8 cellular contexts compared by ENCODE assay signal in genomic region chr9:131709010-131709409, GRCh38. TPM values are rescaled to one million over a fixed set of nuclear protein-coding genes. Genes with fewer than 3 reads are reported as not detected.
DNase-seq lines count a peak whose midpoint lies in the region; ATAC-seq and TF ChIP-seq lines count a peak whose summit lies in the region.
"Not testable (repeated sequence)": the region's sequence is repeated elsewhere in the genome, so short reads cannot be mapped to it uniquely, and the experiment has no call there.

No MANE protein-coding gene starts in this region.

- not testable (repeated sequence) for H3K9me3 Mint-ChIP-seq in CD4-positive, alpha-beta T cell; activated T-helper 1 cell treated with anti-CD3 and anti-CD28 coated beads, Interleukin-12 subunit alpha, Interleukin-12 subunit beta, Interleukin-2, Interleukin-4 antibody, amounts not matched to agents 30 ng/mL and 10 ng/mL and 1 ng/mL, durations not matched to agents 14 hours and 24 hours and 36 hours

- peak overlapping the region; percentile 87 for H3K27ac Mint-ChIP-seq in CD4-positive, alpha-beta T cell
- H3K27ac Mint-ChIP-seq in activated T-helper 1 cell treated with anti-CD3 and anti-CD28 coated beads, Interleukin-12 subunit alpha, Interleukin-12 subunit beta, Interleukin-2, Interleukin-4 antibody, amounts not matched to agents 30 ng/mL and 10 ng/mL and 1 ng/mL, durations not matched to agents 14 hours and 24 hours and 36 hours: peak overlapping the region; percentile 97

- not testable (repeated sequence) for DNase-seq in CD4-positive, alpha-beta T cell; Peyer's patch; activated T-helper 1 cell treated with anti-CD3 and anti-CD28 coated beads, Interleukin-12 subunit alpha, Interleukin-12 subunit beta, Interleukin-2, Interleukin-4 antibody, amounts not matched to agents 30 ng/mL and 10 ng/mL and 1 ng/mL, durations not matched to agents 14 hours and 24 hours and 36 hours (ENCODE audit: low spot score); foreskin keratinocyte; lower lobe of right lung; transverse colon
- DNase-seq in caudate nucleus (lab: John Stamatoyannopoulos, UW): peak in 1 of 61 donors; percentile 28
- peak in 1 of 2 donors; percentile 77 for DNase-seq in gastrocnemius medialis

- WGBS in transverse colon (ENCODE audit: low coverage in 1 of 2), 2 donors: 85% methylated on average over 10 of the region's 10 CpGs; no CpG with 5 or more reads in 1 of the 2 donors

- in situ Hi-C loops in gastrocnemius medialis (cut with MboI; ENCODE audit: low sequenced_read_pairs in 4 of 4); transverse colon (cut with MboI; ENCODE audit: low pct_ligation_motif_present in 1 of 4, low pct_unique_long_range_greater_than_20kb in 1 of 4, low sequenced_read_pairs in 3 of 4): not testable (repeated sequence)

- not testable (repeated sequence) for TF ChIP-seq POLR2A in Peyer's patch (IDR thresholded peaks at IDR 0.05); gastrocnemius medialis (IDR thresholded peaks at IDR 0.05); transverse colon (IDR thresholded peaks at IDR 0.05)

- peaks cover 6 to 49% (median 18%) of the 10 kb centered on the region in 4 donors for H3K4me1 ChIP-seq in Peyer's patch
- peaks cover 37% of the 10 kb centered on the region for H3K4me1 ChIP-seq in foreskin keratinocyte
- H3K4me1 ChIP-seq in lower lobe of right lung: peaks cover 95% of the 10 kb centered on the region
- H3K4me1 ChIP-seq in gastrocnemius medialis: peaks cover 65 to 85% of the 10 kb centered on the region in 2 donors
- peaks cover 15 to 76% (median 53%) of the 10 kb centered on the region in 4 donors for H3K4me1 ChIP-seq in transverse colon

- H3K27me3 Mint-ChIP-seq in CD4-positive, alpha-beta T cell; activated T-helper 1 cell treated with anti-CD3 and anti-CD28 coated beads, Interleukin-12 subunit alpha, Interleukin-12 subunit beta, Interleukin-2, Interleukin-4 antibody, amounts not matched to agents 30 ng/mL and 10 ng/mL and 1 ng/mL, durations not matched to agents 14 hours and 24 hours and 36 hours (ENCODE audit: insufficient read depth): not testable (repeated sequence)

- CTCF ChIA-PET in CD4-positive, alpha-beta T cell (lab: Charles Lee): interaction anchor here (1.3 to 2.6 kb wide), 7 partner anchors 10 to 40 kb away, joined by 3 to 14 read pairs (median 8); no protein-coding TSS in a partner anchor

- not testable (repeated sequence) for H3K27me3 ChIP-seq in CD4-positive, alpha-beta T cell (ENCODE audit: control insufficient read depth, insufficient read depth, low read length); Peyer's patch; foreskin keratinocyte; lower lobe of right lung (ENCODE audit: low read depth); gastrocnemius medialis; transverse colon

- POLR2A ChIA-PET in CD4-positive, alpha-beta T cell (lab: Charles Lee): interaction anchor here (0.7 to 2.0 kb wide), 5 partner anchors 10 to 245 kb away, joined by 3 to 9 read pairs (median 3); no protein-coding TSS in a partner anchor

- TF ChIP-seq CTCF in CD4-positive, alpha-beta T cell (IDR thresholded peaks at IDR 0.05); Peyer's patch (IDR thresholded peaks at IDR 0.05); foreskin keratinocyte (conservative IDR thresholded peaks at IDR 0.05); lower lobe of right lung (IDR thresholded peaks at IDR 0.05); gastrocnemius medialis (IDR thresholded peaks at IDR 0.05 in 4 of 5, conservative IDR thresholded peaks at IDR 0.05 in 1 of 5); transverse colon (IDR thresholded peaks at IDR 0.05): not testable (repeated sequence)

- peaks cover 88% of the 10 kb centered on the region for H3K4me1 Mint-ChIP-seq in CD4-positive, alpha-beta T cell (ENCODE audit: low read depth)
- H3K4me1 Mint-ChIP-seq in activated T-helper 1 cell treated with anti-CD3 and anti-CD28 coated beads, Interleukin-12 subunit alpha, Interleukin-12 subunit beta, Interleukin-2, Interleukin-4 antibody, amounts not matched to agents 30 ng/mL and 10 ng/mL and 1 ng/mL, durations not matched to agents 14 hours and 24 hours and 36 hours (ENCODE audit: low read depth): peaks cover 83% of the 10 kb centered on the region

- H3K36me3 ChIP-seq in Peyer's patch, lower lobe of right lung, gastrocnemius medialis, transverse colon: not testable (repeated sequence)

- ATAC-seq in CD4-positive, alpha-beta T cell (ENCODE audit: poor library complexity); foreskin keratinocyte; lower lobe of right lung: not testable (repeated sequence)
- peak; percentile 10 to 26 for ATAC-seq in gastrocnemius medialis

- H3K4me3 ChIP-seq in Peyer's patch, transverse colon: not testable (repeated sequence)
- peak overlapping the region; percentile 18 for H3K4me3 ChIP-seq in lower lobe of right lung
- peak overlapping the region; percentile 2 to 44 (median 26) for H3K4me3 ChIP-seq in gastrocnemius medialis

- intact Hi-C loops in CD4-positive, alpha-beta T cell (cut with DNase I, micrococcal nuclease); lower lobe of right lung (cut with DNase I); transverse colon (cut with DNase I; ENCODE audit: low total_unique reads): not testable (repeated sequence)
- intact Hi-C loops in activated T-helper 1 cell treated with anti-CD3 and anti-CD28 coated beads, Interleukin-12 subunit alpha, Interleukin-12 subunit beta, Interleukin-2, Interleukin-4 antibody, amounts not matched to agents 30 ng/mL and 10 ng/mL and 1 ng/mL, durations not matched to agents 14 hours and 24 hours and 36 hours (cut with micrococcal nuclease): loop anchor here (1.0 to 2.0 kb wide), 2 partner anchors 16 to 31 kb away; no protein-coding TSS in a partner anchor
- intact Hi-C loops in gastrocnemius medialis (cut with DNase I; ENCODE audit: low total_unique reads): loop anchor here (2.0 kb wide), 1 partner anchor 58 kb away; no protein-coding TSS in a partner anchor

- TF ChIP-seq EP300 in transverse colon (IDR thresholded peaks at IDR 0.05; ENCODE audit: low read depth): not testable (repeated sequence)

- not testable (repeated sequence) for H3K27ac ChIP-seq in CD4-positive, alpha-beta T cell (ENCODE audit: low read depth, low read length)
- H3K27ac ChIP-seq in Peyer's patch (peak overlapping the region in 3 of 4 donors; percentile 50 to 63 (median 62)), caudate nucleus (ENCODE audit: low read depth, low read length) (peak overlapping the region; percentile 88), foreskin keratinocyte (peak overlapping the region; percentile 72), lower lobe of right lung (peak overlapping the region; percentile 71), gastrocnemius medialis (peak overlapping the region; percentile 75 to 88 (median 80)), transverse colon (peak overlapping the region; percentile 57 to 77 (median 64))

- H3K4me3 Mint-ChIP-seq in CD4-positive, alpha-beta T cell: peak overlapping the region; percentile 67
- H3K4me3 Mint-ChIP-seq in activated T-helper 1 cell treated with anti-CD3 and anti-CD28 coated beads, Interleukin-12 subunit alpha, Interleukin-12 subunit beta, Interleukin-2, Interleukin-4 antibody, amounts not matched to agents 30 ng/mL and 10 ng/mL and 1 ng/mL, durations not matched to agents 14 hours and 24 hours and 36 hours: not testable (repeated sequence)

- peaks cover 26% of the 10 kb centered on the region for H3K36me3 Mint-ChIP-seq in CD4-positive, alpha-beta T cell (ENCODE audit: low read depth)
- H3K36me3 Mint-ChIP-seq in activated T-helper 1 cell treated with anti-CD3 and anti-CD28 coated beads, Interleukin-12 subunit alpha, Interleukin-12 subunit beta, Interleukin-2, Interleukin-4 antibody, amounts not matched to agents 30 ng/mL and 10 ng/mL and 1 ng/mL, durations not matched to agents 14 hours and 24 hours and 36 hours (ENCODE audit: low read depth): peaks cover 23% of the 10 kb centered on the region

- not testable (repeated sequence) for H3K9me3 ChIP-seq in CD4-positive, alpha-beta T cell (ENCODE audit: control insufficient read depth, low read length); Peyer's patch; lower lobe of right lung; gastrocnemius medialis; transverse colon

RNA-seq across cellular contexts. Expression of gene RAPGEF1, which starts 30.9 kb away (rescaled TPM):
- total RNA-seq in CD4-positive, alpha-beta T cell: 100 to 1,000 TPM; 130 to 134 TPM
- total RNA-seq in Peyer's patch (100 to 1,000 TPM in 1 of 4 donors, 10 to 100 TPM in 3; 51.7 to 182 (median 70.7) TPM), foreskin keratinocyte (31.1 and 34.8 TPM in 2 replicates), lower lobe of right lung (146 TPM), gastrocnemius medialis (100 to 1,000 TPM; 123 to 296 (median 217) TPM), transverse colon (10 to 100 TPM; 49.8 to 86.0 (median 55.1) TPM)
- 168 and 172 TPM in 2 replicates for total RNA-seq in activated T-helper 1 cell treated with anti-CD3 and anti-CD28 coated beads, Interleukin-12 subunit alpha, Interleukin-12 subunit beta, Interleukin-2, Interleukin-4 antibody, amounts not matched to agents 30 ng/mL and 10 ng/mL and 1 ng/mL, durations not matched to agents 14 hours and 24 hours and 36 hours
- 10.7 and 12.9 TPM in 2 replicates for polyA plus RNA-seq in foreskin keratinocyte
